33 cellular contexts compared by ENCODE assay signal in the genomic region with DNA sequence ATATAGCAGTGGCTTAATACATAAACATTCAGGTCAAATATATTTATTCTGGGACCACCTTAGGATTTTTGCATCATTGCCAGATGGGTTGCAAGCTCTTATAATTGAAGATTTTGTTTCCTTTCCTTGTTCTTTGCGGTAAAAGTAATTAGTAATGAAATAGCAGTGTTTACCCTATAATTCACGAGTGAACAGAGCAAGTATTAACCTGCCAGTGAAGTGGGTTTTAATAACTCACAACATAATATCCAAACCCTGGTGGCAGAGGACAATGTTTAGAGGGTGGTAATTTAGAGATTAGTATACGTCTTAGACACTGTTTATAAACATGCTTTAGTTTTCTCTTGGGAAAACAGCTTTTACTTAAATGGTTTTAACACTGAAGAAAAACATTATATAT. TPM values are rescaled to one million over a fixed set of nuclear protein-coding genes. Genes with fewer than 3 reads are reported as not detected.
"Had no signal": no experiment of that assay in that cellular context is flagged by ENCODE, and none has a peak within 500 bp of the region (broad histone marks: within the 10 kb centered on the region; RNA-seq: fewer than 3 reads in every experiment).

No MANE protein-coding gene starts in this region.

- H3K4me2 ChIP-seq: SK-N-SH had no signal

- H3K27ac ChIP-seq: ascending aorta, body of pancreas, coronary artery, RWPE1, SJCRH30, VCaP had no signal

- H3K9me2 ChIP-seq: SK-N-SH had no signal

- H3K36me3 ChIP-seq: ascending aorta, SJCRH30 had no signal

- H3K27me3 ChIP-seq: ascending aorta, body of pancreas, SJCRH30 had no signal

- H3K4me1 ChIP-seq: ascending aorta, body of pancreas had no signal

- H3K9ac ChIP-seq: SK-N-SH had no signal

- H3K4me3 ChIP-seq: ascending aorta, body of pancreas, coronary artery, SJCRH30 had no signal

- H3K9me3 ChIP-seq: ascending aorta, body of pancreas, SJCRH30, SK-N-SH had no signal

- ATAC-seq: activated naive CD4-positive, alpha-beta T cell treated with anti-CD3 and anti-CD28 coated beads, Interleukin-2, amount 50 U/mL, for 72 hours; activated naive CD8-positive, alpha-beta T cell treated with anti-CD3 and anti-CD28 coated beads, Interleukin-2, amount 50 U/mL, for 24 hours; activated T-cell treated with anti-CD3 and anti-CD28 coated beads, Interleukin-2, amount 50 U/mL, for 4 hours; body of pancreas; Panc1 had no signal

- DNase-seq: activated CD4-positive, alpha-beta memory T cell treated with anti-CD3 and anti-CD28 coated beads for 36 hours; activated CD4-positive, alpha-beta T cell treated with anti-CD3 and anti-CD28 coated beads, Interleukin-2, amount 10 ng/mL, durations not matched to agents 7 days and 5 days; activated CD4-positive, CD25-positive, alpha-beta regulatory T cell; activated CD8-positive, alpha-beta memory T cell treated with anti-CD3 and anti-CD28 coated beads for 24 hours; activated effector memory CD4-positive, alpha-beta T cell treated with anti-CD3 and anti-CD28 coated beads, Interleukin-2, amount 50 U/mL, for 16 hours; activated naive CD4-positive, alpha-beta T cell treated with Interleukin-2 at 50 U/mL for 16 hours; activated naive CD8-positive, alpha-beta T cell treated with anti-CD3 and anti-CD28 coated beads, Interleukin-2, amount 50 U/mL, for 24 hours; activated T-cell treated with anti-CD3 and anti-CD28 coated beads, Interleukin-2, amount 50 U/mL, for 4 hours; amniotic stem cell; body of pancreas; central memory CD4-positive, alpha-beta T cell; KG1; MV-4-11; NCI-H1092 treated with DMSO at 0.1 percent for 48 hours; NCI-H1694 treated with DMSO at 0.1 percent for 48 hours; NCI-H2029 treated with DMSO at 0.1 percent for 48 hours; NCI-H446 treated with DMSO at 0.1 percent for 48 hours; NCI-H524 treated with DMSO at 0.1 percent for 48 hours; Right ventricle myocardium superior; SJCRH30; SK-N-SH; T-helper 1 cell had no signal

RNA-seq across cellular contexts. Expression of gene ARL14EPL, which starts 11.8 kb away (rescaled TPM):
- total RNA-seq: activated CD4-positive, alpha-beta memory T cell treated with anti-CD3 and anti-CD28 coated beads for 36 hours; activated CD4-positive, alpha-beta T cell treated with anti-CD3 and anti-CD28 coated beads, Interleukin-2, amount 10 ng/mL, durations not matched to agents 7 days and 5 days; activated naive CD4-positive, alpha-beta T cell treated with anti-CD3 and anti-CD28 coated beads, Interleukin-2, amount 50 U/mL, for 72 hours; activated T-cell treated with anti-CD3 and anti-CD28 coated beads, Interleukin-2, amount 50 U/mL, for 4 hours; ascending aorta; body of pancreas; bronchial epithelial cell; chondrocyte; MCF 10A; OCI-LY7; Right ventricle myocardium superior; T-helper 2 cell treated with Interferon-gamma antibody and Interleukin-4, amounts not matched to agents 100 ng/mL and 5 ng/mL, for 36 hours had no signal
